In the genomic region with DNA sequence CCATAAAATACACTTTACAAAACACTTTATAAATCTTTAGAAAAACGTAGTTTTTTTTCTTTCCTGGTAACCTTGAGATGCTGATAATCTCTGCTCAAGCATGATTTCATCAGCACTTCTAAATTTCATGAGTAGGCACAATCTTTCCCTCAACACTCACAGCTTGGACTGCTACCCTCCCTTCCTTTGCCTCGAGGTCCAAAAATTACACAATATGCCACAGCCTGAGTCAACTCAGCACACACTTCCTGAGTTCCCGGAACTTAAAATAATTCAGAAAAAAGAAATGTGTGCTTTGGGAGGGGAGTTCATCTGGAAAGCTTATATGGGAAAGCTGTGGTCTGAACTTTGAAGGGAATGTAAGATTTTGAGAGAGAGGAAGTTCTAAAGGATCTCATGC, we compare ENCODE assay signal across 8 cellular contexts. TPM values are rescaled to one million over a fixed set of nuclear protein-coding genes. Genes with fewer than 3 reads are reported as not detected.
DNase-seq lines count a peak whose midpoint lies in the region; ATAC-seq, FAIRE-seq and TF ChIP-seq lines count a peak whose summit lies in the region.

No MANE protein-coding gene starts in this region.

- no peak overlapping the region for H3K27ac Mint-ChIP-seq in activated T-cell treated with anti-CD3 and anti-CD28 coated beads, Interleukin-2, amount 50 U/mL, for 72 hours
- H3K27ac Mint-ChIP-seq in activated T-cell treated with anti-CD3 and anti-CD28 coated beads, Interleukin-2, amount 50 U/mL, for 24 hours, result no peak overlapping the region
- no peak overlapping the region for H3K27ac Mint-ChIP-seq in astrocyte (ENCODE audit: unreplicated experiment)

- no peak overlapping the region for H3K27ac ChIP-seq in astrocyte (ENCODE audit: low read depth, low read length)
- H3K27ac ChIP-seq in mesendoderm (ENCODE audit: low read depth, low read length), result no peak overlapping the region

- H3K4me3 Mint-ChIP-seq in activated T-cell treated with anti-CD3 and anti-CD28 coated beads, Interleukin-2, amount 50 U/mL, for 72 hours, result no peak overlapping the region
- H3K4me3 Mint-ChIP-seq in activated T-cell treated with anti-CD3 and anti-CD28 coated beads, Interleukin-2, amount 50 U/mL, for 24 hours, result no peak overlapping the region
- H3K4me3 Mint-ChIP-seq in astrocyte (ENCODE audit: unreplicated experiment), result no peak overlapping the region

- H3K4me2 ChIP-seq in astrocyte (ENCODE audit: low read length) (peak overlapping the region; percentile 53), mesendoderm (ENCODE audit: low read length) (no peak overlapping the region)

- H3K4me1 ChIP-seq in astrocyte (ENCODE audit: insufficient read depth, low read length), result peaks cover 13% of the 10 kb centered on the region
- H3K4me1 ChIP-seq in mesendoderm (ENCODE audit: control insufficient read depth, low read depth, low read length), result no peaks in the 10 kb centered on the region

- H3K9me3 ChIP-seq in astrocyte (ENCODE audit: insufficient read depth, low read depth, low read length), result no peaks in the 10 kb centered on the region

- no peaks in the 10 kb centered on the region for H3K79me2 ChIP-seq in astrocyte (ENCODE audit: insufficient read depth, low read length)
- H3K79me2 ChIP-seq in mesendoderm (ENCODE audit: control insufficient read depth, insufficient read depth, low read length), result no peaks in the 10 kb centered on the region

- no peaks in the 10 kb centered on the region for H3K9me3 Mint-ChIP-seq in activated T-cell treated with anti-CD3 and anti-CD28 coated beads, Interleukin-2, amount 50 U/mL, for 72 hours
- H3K9me3 Mint-ChIP-seq in activated T-cell treated with anti-CD3 and anti-CD28 coated beads, Interleukin-2, amount 50 U/mL, for 24 hours, result no peaks in the 10 kb centered on the region
- no peaks in the 10 kb centered on the region for H3K9me3 Mint-ChIP-seq in astrocyte (ENCODE audit: unreplicated experiment)

- H4K20me1 ChIP-seq in astrocyte (ENCODE audit: insufficient read depth, low read length), result no peaks in the 10 kb centered on the region

- no peaks in the 10 kb centered on the region for H3K36me3 Mint-ChIP-seq in activated T-cell treated with anti-CD3 and anti-CD28 coated beads, Interleukin-2, amount 50 U/mL, for 72 hours (ENCODE audit: insufficient read depth in 2 of 2)
- H3K36me3 Mint-ChIP-seq in activated T-cell treated with anti-CD3 and anti-CD28 coated beads, Interleukin-2, amount 50 U/mL, for 24 hours (ENCODE audit: low read depth), result no peaks in the 10 kb centered on the region
- no peaks in the 10 kb centered on the region for H3K36me3 Mint-ChIP-seq in astrocyte (ENCODE audit: low read depth, unreplicated experiment)

- no peak overlapping the region for H4K8ac ChIP-seq in mesendoderm (ENCODE audit: low read depth, low read length)

- H2AFZ ChIP-seq in astrocyte (ENCODE audit: low read depth, low read length), result peak overlapping the region; percentile 45

- H4K5ac ChIP-seq in mesendoderm (ENCODE audit: low read length), result no peak overlapping the region

- H3K56ac ChIP-seq in mesendoderm (ENCODE audit: low read length), result no peak overlapping the region

- H3K4ac ChIP-seq in mesendoderm (ENCODE audit: low read depth, low read length), result no peak overlapping the region

- peak in 1 of 2 donors; percentile 19 for DNase-seq in activated T-cell treated with anti-CD3 and anti-CD28 coated beads, Interleukin-2, amount 50 U/mL, for 72 hours
- DNase-seq in activated T-cell treated with anti-CD3 and anti-CD28 coated beads, Interleukin-2, amount 50 U/mL, for 24 hours, result no peak
- DNase-seq in astrocyte (ENCODE audit: low read depth) (peak; percentile 93), left colon (peak in 1 of 2 donors; percentile 34), urothelium cell line (ENCODE audit: low spot score) (peak; percentile 57), NCI-H524 treated with DMSO at 0.1 percent for 48 hours (lab: John Stamatoyannopoulos, UW) (no peak), mesendoderm (no peak)

- WGBS in mesendoderm (ENCODE audit: extremely low coverage, insufficient coverage, low lambda C conversion rate), result no CpG with 5 or more reads among the region's 3 CpGs

- H2AK5ac ChIP-seq in mesendoderm (ENCODE audit: low read length), result no peak overlapping the region

- H3K4me1 Mint-ChIP-seq in activated T-cell treated with anti-CD3 and anti-CD28 coated beads, Interleukin-2, amount 50 U/mL, for 72 hours (ENCODE audit: low read depth), result no peaks in the 10 kb centered on the region
- H3K4me1 Mint-ChIP-seq in activated T-cell treated with anti-CD3 and anti-CD28 coated beads, Interleukin-2, amount 50 U/mL, for 24 hours (ENCODE audit: low read depth), result no peaks in the 10 kb centered on the region
- H3K4me1 Mint-ChIP-seq in astrocyte (ENCODE audit: low read depth, unreplicated experiment), result no peaks in the 10 kb centered on the region

- peak; percentile 58 to 82 for ATAC-seq in activated T-cell treated with anti-CD3 and anti-CD28 coated beads, Interleukin-2, amount 50 U/mL, for 72 hours (replicated peaks in 1 of 2)
- ATAC-seq in left colon (peak; percentile 45), GM21529 (IDR thresholded peaks at IDR 0.05; ENCODE audit: unreplicated experiment) (no peak)

- H2BK120ac ChIP-seq in mesendoderm (ENCODE audit: low read depth, low read length), result no peak overlapping the region

- H2BK5ac ChIP-seq in mesendoderm (ENCODE audit: low read length), result no peak overlapping the region

- H2BK15ac ChIP-seq in mesendoderm (replicated peaks; ENCODE audit: low read depth), result no peak overlapping the region

- no peak overlapping the region for H3K23ac ChIP-seq in mesendoderm (ENCODE audit: low read length)

- peaks cover 7% of the 10 kb centered on the region for H3K27me3 Mint-ChIP-seq in activated T-cell treated with anti-CD3 and anti-CD28 coated beads, Interleukin-2, amount 50 U/mL, for 72 hours (ENCODE audit: low read depth)
- no peaks in the 10 kb centered on the region for H3K27me3 Mint-ChIP-seq in activated T-cell treated with anti-CD3 and anti-CD28 coated beads, Interleukin-2, amount 50 U/mL, for 24 hours
- H3K27me3 Mint-ChIP-seq in astrocyte (ENCODE audit: low read depth, unreplicated experiment), result no peaks in the 10 kb centered on the region

- no peak for TF ChIP-seq CTCF in astrocyte (IDR thresholded peaks at IDR 0.05; ENCODE audit: insufficient read depth, low read depth, low read length)

- H3K4me3 ChIP-seq in astrocyte (ENCODE audit: insufficient read depth, low read depth, low read length) (no peak overlapping the region), mesendoderm (ENCODE audit: low read length) (no peak overlapping the region)

- no peaks in the 10 kb centered on the region for H3K27me3 ChIP-seq in astrocyte (ENCODE audit: insufficient read depth, low read length)
- H3K27me3 ChIP-seq in mesendoderm (ENCODE audit: insufficient read depth, low read length, poor library complexity), result no peaks in the 10 kb centered on the region

- H3K36me3 ChIP-seq in astrocyte (ENCODE audit: insufficient read depth, low read length) (no peaks in the 10 kb centered on the region), mesendoderm (ENCODE audit: control insufficient read depth, insufficient read depth, low read length) (no peaks in the 10 kb centered on the region)

- H3K79me1 ChIP-seq in mesendoderm (ENCODE audit: low read length), result no peaks in the 10 kb centered on the region

- no peak overlapping the region for H3K18ac ChIP-seq in mesendoderm (ENCODE audit: low read length)

- FAIRE-seq in astrocyte (lab: Jason Lieb, UNC) (peak; percentile 70), urothelium cell line (lab: Jason Lieb, UNC) (no peak)

- intact Hi-C loops in left colon (cut with DNase I, micrococcal nuclease), result no loop called here

- H3K9ac ChIP-seq in astrocyte (ENCODE audit: low read length), result no peak overlapping the region
- H3K9ac ChIP-seq in mesendoderm (ENCODE audit: low read length), result no peak overlapping the region

RNA-seq across cellular contexts. Expression of gene CLCA2, which starts 5.9 kb away (rescaled TPM):
- not detected for total RNA-seq in activated T-cell treated with anti-CD3 and anti-CD28 coated beads, Interleukin-2, amount 50 U/mL, for 72 hours
- 0.46 and 0.77 TPM in 2 replicates for total RNA-seq in astrocyte
- total RNA-seq in left colon, result 1 to 10 TPM in 1 of 2 donors, under 1 TPM in 1; 0.79 to 1.2 TPM
- 0.01 TPM for polyA plus RNA-seq in mesendoderm (2013, experiment 1 of 2)
- polyA plus RNA-seq in mesendoderm (2013, experiment 2 of 2), result 0.03 TPM

RNA-seq across cellular contexts. Expression of gene ODF2L, which starts 33.7 kb away (rescaled TPM):
- total RNA-seq in activated T-cell treated with anti-CD3 and anti-CD28 coated beads, Interleukin-2, amount 50 U/mL, for 72 hours, result 10 to 100 TPM; 31.8 to 39.2 TPM
- total RNA-seq in astrocyte, result 42.8 and 44.7 TPM in 2 replicates
- 10 to 100 TPM; 33.0 to 49.9 TPM for total RNA-seq in left colon
- 25.7 TPM for polyA plus RNA-seq in mesendoderm (2013, experiment 1 of 2)
- polyA plus RNA-seq in mesendoderm (2013, experiment 2 of 2), result 24.3 TPM

RNA-seq across cellular contexts. Expression of gene CLCA1, which starts 38.9 kb away (rescaled TPM):
- not detected for total RNA-seq in activated T-cell treated with anti-CD3 and anti-CD28 coated beads, Interleukin-2, amount 50 U/mL, for 72 hours
- total RNA-seq in astrocyte, result not detected in 2 replicates
- total RNA-seq in left colon, result 100 to 1,000 TPM; 848 to 970 TPM
- not detected for polyA plus RNA-seq in mesendoderm (2013, experiment 1 of 2)
- not detected for polyA plus RNA-seq in mesendoderm (2013, experiment 2 of 2)

Comparison
In these comparisons a context has a peak if more than half of its experiments do, and no peak if none do; other contexts are left out.
1. DNase-seq: peak in astrocyte (single experiment) and urothelium cell line (single experiment); none in activated T-cell treated with anti-CD3 and anti-CD28 coated beads, Interleukin-2, amount 50 U/mL, for 24 hours (single experiment), NCI-H524 treated with DMSO at 0.1 percent for 48 hours (single experiment) and mesendoderm (single experiment).
2. RNA of gene CLCA1, which starts 38.9 kb away (total RNA-seq): 848 to 970 TPM in left colon; not detected in activated T-cell treated with anti-CD3 and anti-CD28 coated beads, Interleukin-2, amount 50 U/mL, for 72 hours and not detected in astrocyte; every median in the first group is over 100 times any median in the second.